ENCODE assay signal across 24 cellular contexts in the genomic region with DNA sequence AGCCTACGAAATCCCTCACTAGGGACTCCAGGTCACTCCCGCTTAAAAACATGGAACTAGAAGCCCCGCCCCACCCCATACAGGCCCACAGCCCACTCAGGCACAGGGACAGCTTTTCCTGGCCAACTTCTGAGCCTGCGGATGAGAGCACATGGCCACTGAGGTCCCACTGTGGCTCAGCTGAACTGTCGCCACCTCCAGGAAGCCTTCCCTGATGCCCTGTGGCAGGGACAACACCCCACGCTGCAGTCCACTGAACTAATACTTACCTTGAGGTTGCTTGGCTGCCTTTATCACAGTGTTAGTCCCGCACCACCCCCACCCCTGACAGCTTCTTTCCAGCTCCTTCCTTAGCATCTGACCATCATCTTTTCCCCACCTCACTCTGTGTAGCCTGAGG.
"Had no signal": no experiment of that assay in that cellular context is flagged by ENCODE, and none has a peak within 500 bp of the region (broad histone marks: within the 10 kb centered on the region; RNA-seq: fewer than 3 reads in every experiment).

No MANE protein-coding gene starts in this region.

- H3K36me3 ChIP-seq: colonic mucosa, esophagus squamous epithelium, gastrocnemius medialis, heart right ventricle, left lung, lower lobe of right lung had no signal

- H3K4me1 Mint-ChIP-seq: endodermal cell, mesothelial cell of epicardium had no signal

- H3K27ac Mint-ChIP-seq: dendritic cell treated with granulocyte-macrophage colony-stimulating factor and Interleukin-4, amounts not matched to agents 40 ng/mL and 50 ng/mL, for 4 days; effector memory CD8-positive, alpha-beta T cell; endodermal cell; mesothelial cell of epicardium had no signal

- H3K9me3 Mint-ChIP-seq: endodermal cell had no signal

- H3K36me3 Mint-ChIP-seq: mesothelial cell of epicardium had no signal

- H3K27me3 ChIP-seq: colonic mucosa had no signal

- DNase-seq: colonic mucosa; cortex of kidney; effector CD8-positive, alpha-beta T cell; effector memory CD8-positive, alpha-beta T cell; endodermal cell; erythroblast; esophagus squamous epithelium; foreskin fibroblast; foreskin melanocyte; gastrocnemius medialis; glutamatergic neuron; head of caudate nucleus; heart right ventricle; hippocampal formation; left cardiac atrium; left lung; left ventricle myocardium superior; lower lobe of right lung; mesenchymal stem cell had no signal

- ATAC-seq: effector memory CD8-positive, alpha-beta T cell; esophagus mucosa; gastrocnemius medialis; heart right ventricle; left cardiac atrium; left lung; left ventricle myocardium superior; lower lobe of right lung; mucosa of descending colon had no signal

- H3K9me3 ChIP-seq: colonic mucosa, gastrocnemius medialis had no signal

- H3K4me1 ChIP-seq: colonic mucosa, esophagus squamous epithelium, gastrocnemius medialis, heart right ventricle, left lung, lower lobe of right lung had no signal

- H3K4me3 ChIP-seq: colonic mucosa, esophagus squamous epithelium, gastrocnemius medialis, heart right ventricle, left lung, lower lobe of right lung, mucosa of descending colon had no signal

- H3K4me3 Mint-ChIP-seq: dendritic cell treated with granulocyte-macrophage colony-stimulating factor and Interleukin-4, amounts not matched to agents 40 ng/mL and 50 ng/mL, for 4 days; effector memory CD8-positive, alpha-beta T cell; endodermal cell; mesothelial cell of epicardium had no signal

- H3K27ac ChIP-seq: colonic mucosa, epithelial cell of prostate, esophagus squamous epithelium, gastrocnemius medialis, heart right ventricle, left lung, lower lobe of right lung had no signal
